In the genomic region with DNA sequence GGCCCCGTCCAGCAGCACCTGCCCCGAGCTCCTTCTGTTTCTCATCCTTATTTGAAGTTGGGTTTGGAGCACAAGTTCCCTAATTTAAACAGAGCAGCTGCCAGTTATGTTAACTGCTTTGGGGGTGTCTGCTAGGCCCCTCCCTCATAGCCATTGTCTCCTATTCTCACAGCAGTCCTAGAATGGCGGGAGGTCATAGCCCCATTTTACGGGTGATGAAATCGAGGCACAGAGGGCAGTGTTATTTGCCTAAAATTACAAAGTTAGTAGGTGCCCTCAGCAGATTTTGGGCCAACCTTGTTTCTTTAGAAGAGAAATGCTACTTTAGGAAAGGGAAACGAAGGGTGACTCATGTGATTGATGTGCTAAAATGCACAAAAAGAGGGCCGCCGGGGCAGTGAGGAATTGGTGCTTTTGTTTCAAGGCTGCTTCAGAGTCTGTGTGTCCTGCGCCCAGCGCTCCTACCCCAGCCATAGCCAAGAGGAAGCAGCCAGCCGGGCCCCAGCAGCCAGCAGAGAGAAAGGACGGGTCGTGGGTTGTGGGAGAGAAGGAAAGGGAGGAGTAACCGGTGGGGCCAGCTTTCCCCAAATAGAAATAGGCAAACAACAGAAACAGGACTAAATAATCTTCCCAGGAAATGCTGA, we compare ENCODE assay signal across 11 cellular contexts. TPM values are rescaled to one million over a fixed set of nuclear protein-coding genes. Genes with fewer than 3 reads are reported as not detected.
DNase-seq lines count a peak whose midpoint lies in the region; ATAC-seq and TF ChIP-seq lines count a peak whose summit lies in the region.
"Had no signal": no experiment of that assay in that cellular context is flagged by ENCODE, and none has a peak within 500 bp of the region (broad histone marks: within the 10 kb centered on the region; RNA-seq: fewer than 3 reads in every experiment).

No MANE protein-coding gene starts in this region.

- H3K4me1 Mint-ChIP-seq in endothelial cell (ENCODE audit: unreplicated experiment) (peaks cover 34% of the 10 kb centered on the region), mesothelial cell of epicardium (peaks cover 47% of the 10 kb centered on the region), Calu3 (ENCODE audit: low read depth, unreplicated experiment) (peaks cover 8% of the 10 kb centered on the region)

- H3K9me3 Mint-ChIP-seq in endothelial cell (ENCODE audit: unreplicated experiment) = no peaks in the 10 kb centered on the region
- H3K9me3 Mint-ChIP-seq in mesothelial cell of epicardium = no peaks in the 10 kb centered on the region
- no peaks in the 10 kb centered on the region for H3K9me3 Mint-ChIP-seq in Calu3 (ENCODE audit: low read depth, unreplicated experiment)

- H3K9ac ChIP-seq in DND-41 (ENCODE audit: low read depth, low read length) = no peak overlapping the region

- TF ChIP-seq POLR2A in NB4 (IDR thresholded peaks at IDR 0.05; ENCODE audit: extremely low read depth, insufficient read length) = no peak

- no peak overlapping the region for H3K4me3 Mint-ChIP-seq in endothelial cell (ENCODE audit: unreplicated experiment)
- peak overlapping the region; percentile 3 for H3K4me3 Mint-ChIP-seq in mesothelial cell of epicardium
- H3K4me3 Mint-ChIP-seq in Calu3 (ENCODE audit: low read depth, unreplicated experiment) = no peak overlapping the region

- CTCF ChIA-PET in Calu3 (lab: Charles Lee) = no interaction called here

- no peaks in the 10 kb centered on the region for H3K27me3 Mint-ChIP-seq in endothelial cell (ENCODE audit: unreplicated experiment)
- no peaks in the 10 kb centered on the region for H3K27me3 Mint-ChIP-seq in mesothelial cell of epicardium (ENCODE audit: low read depth)
- H3K27me3 Mint-ChIP-seq in Calu3 (ENCODE audit: unreplicated experiment) = no peaks in the 10 kb centered on the region

- H3K27me3 ChIP-seq in DND-41 (ENCODE audit: insufficient read depth, low read length, poor library complexity) = no peaks in the 10 kb centered on the region

- TF ChIP-seq CTCF in DND-41 (IDR thresholded peaks at IDR 0.05; ENCODE audit: borderline replicate concordance, extremely low read depth, low read length, poor library complexity, severe bottlenecking) (no peak), NB4 (IDR thresholded peaks at IDR 0.05; ENCODE audit: low read depth, low read length) (no peak), endothelial cell (IDR thresholded peaks at IDR 0.05; ENCODE audit: unreplicated experiment) (no peak), mesothelial cell of epicardium (IDR thresholded peaks at IDR 0.05; ENCODE audit: unreplicated experiment) (no peak), Calu3 (IDR thresholded peaks at IDR 0.05; ENCODE audit: unreplicated experiment) (no peak)

- H3K4me2 ChIP-seq in DND-41 (ENCODE audit: insufficient read depth, low read length) = no peak overlapping the region

- peaks cover 32% of the 10 kb centered on the region for H3K4me1 ChIP-seq in DND-41 (ENCODE audit: insufficient read depth, low read length)

- ATAC-seq in DND-41 (ENCODE audit: insufficient read depth, low read depth) (peak; percentile 47), HG02970 (IDR thresholded peaks at IDR 0.05; ENCODE audit: low FRiP score, unreplicated experiment) (no peak), GM19351 (IDR thresholded peaks at IDR 0.05; ENCODE audit: unreplicated experiment) (no peak), HG02852 (IDR thresholded peaks at IDR 0.05; ENCODE audit: unreplicated experiment) (no peak)
- ATAC-seq: stimulated activated naive CD8-positive, alpha-beta T cell treated with anti-CD3 and anti-CD28 coated beads, Interleukin-15, amount 100 ng/mL, for 72 hours had no signal

- H2AFZ ChIP-seq in DND-41 (ENCODE audit: low read depth, low read length) = no peak overlapping the region

- BruUV-seq in Calu3 (replicated peaks; lab: Mats Ljungman, UMichigan) = no TSS peak

- intact Hi-C loops in Calu3 (cut with micrococcal nuclease; ENCODE audit: unreplicated experiment) = no loop called here

- no peak for DNase-seq in DND-41
- DNase-seq in NB4 (ENCODE audit: low read depth) = peak; percentile 52
- no peak for DNase-seq in endothelial cell (ENCODE audit: low spot score)
- no peak for DNase-seq in mesothelial cell of epicardium (ENCODE audit: low spot score in 2 of 2, unreplicated experiment in 2 of 2)
- DNase-seq in Calu3 = no peak
- DNase-seq: activated CD8-positive, alpha-beta memory T cell treated with anti-CD3 and anti-CD28 coated beads, Interleukin-2, amount 50 U/mL, for 48 hours; NCI-H1048; stimulated activated naive CD8-positive, alpha-beta T cell treated with anti-CD3 and anti-CD28 coated beads, Interleukin-15, amount 100 ng/mL, for 72 hours had no signal

- peak overlapping the region; percentile 35; the same call in 1 of the 2 replicates for H3K27ac ChIP-seq in DND-41 (ENCODE audit: low read length)

- H3K79me2 ChIP-seq in DND-41 (ENCODE audit: insufficient read depth, low read length) = peaks cover 50% of the 10 kb centered on the region

- peaks cover 21% of the 10 kb centered on the region for H4K20me1 ChIP-seq in DND-41 (ENCODE audit: insufficient read depth, low read length)

- H3K9me3 ChIP-seq in DND-41 (ENCODE audit: insufficient read depth, low read length, severe bottlenecking) = no peaks in the 10 kb centered on the region

- peaks cover 5% of the 10 kb centered on the region for H3K36me3 Mint-ChIP-seq in endothelial cell (ENCODE audit: low read depth, unreplicated experiment)
- peaks cover 12% of the 10 kb centered on the region for H3K36me3 Mint-ChIP-seq in mesothelial cell of epicardium
- peaks cover 19% of the 10 kb centered on the region for H3K36me3 Mint-ChIP-seq in Calu3 (ENCODE audit: insufficient read depth, unreplicated experiment)

- H3K36me3 ChIP-seq in DND-41 (ENCODE audit: insufficient read depth, low read length) = peaks cover 72% of the 10 kb centered on the region

- H3K27ac Mint-ChIP-seq in endothelial cell (ENCODE audit: unreplicated experiment) (peak overlapping the region; percentile 88), mesothelial cell of epicardium (peak overlapping the region; percentile 74), Calu3 (ENCODE audit: unreplicated experiment) (no peak overlapping the region)

- H3K4me3 ChIP-seq in DND-41 (ENCODE audit: low read depth in 1 of 2, low read length in 2 of 2) (no peak overlapping the region), NB4 (ENCODE audit: low read depth, low read length) (no peak overlapping the region)

RNA-seq across cellular contexts. Expression of gene VANGL1, which starts 13.0 kb away (rescaled TPM):
- total RNA-seq in endothelial cell (ENCODE audit: unreplicated experiment) (14.9 TPM), mesothelial cell of epicardium (16.0 to 17.0 TPM (median 16.0 TPM) in 3 replicates), Calu3 (2022) (22.4 and 23.1 TPM in 2 replicates)
